ENCODE assay signal across 8 cellular contexts in the genomic region with DNA sequence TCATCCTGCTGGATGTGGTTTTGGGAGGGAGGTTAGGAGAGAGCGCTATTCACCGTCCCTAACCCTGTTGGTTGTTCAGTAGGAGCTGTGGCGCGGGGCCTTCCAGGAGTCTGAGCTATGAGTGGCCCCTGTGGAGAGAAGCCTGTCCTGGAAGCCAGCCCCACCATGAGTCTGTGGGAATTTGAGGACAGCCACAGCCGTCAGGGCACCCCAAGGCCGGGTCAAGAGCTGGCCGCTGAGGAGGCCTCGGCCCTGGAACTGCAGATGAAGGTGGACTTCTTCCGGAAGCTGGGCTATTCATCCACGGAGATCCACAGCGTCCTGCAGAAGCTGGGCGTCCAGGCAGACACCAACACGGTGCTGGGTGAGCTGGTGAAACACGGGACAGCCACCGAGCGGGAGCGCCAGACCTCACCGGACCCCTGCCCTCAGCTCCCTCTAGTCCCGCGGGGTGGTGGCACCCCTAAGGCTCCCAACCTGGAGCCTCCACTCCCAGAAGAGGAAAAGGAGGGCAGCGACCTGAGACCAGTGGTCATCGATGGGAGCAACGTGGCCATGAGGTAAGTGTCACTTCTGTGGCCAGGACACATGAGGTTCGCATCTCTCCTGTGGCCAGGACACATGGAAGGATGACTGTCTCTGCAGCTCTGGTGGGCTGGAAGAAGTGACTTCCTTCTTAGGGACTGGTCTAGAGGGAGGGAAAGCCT. TPM values are rescaled to one million over a fixed set of nuclear protein-coding genes. Genes with fewer than 3 reads are reported as not detected.
DNase-seq lines count a peak whose midpoint lies in the region; TF ChIP-seq lines count a peak whose summit lies in the region.

No MANE protein-coding gene starts in this region.

- H3K9me3 ChIP-seq in AG04450 (ENCODE audit: control insufficient read depth, insufficient read depth, low read length) (peaks cover 5% of the 10 kb centered on the region; the same call in 1 of the 2 replicates), mesodermal cell (ENCODE audit: control insufficient read depth, low read length) (no peaks in the 10 kb centered on the region)

- H3K36me3 ChIP-seq in brain microvascular endothelial cell (replicated peaks): peaks cover 42% of the 10 kb centered on the region
- peaks cover 31% of the 10 kb centered on the region for H3K36me3 ChIP-seq in mesodermal cell (ENCODE audit: control insufficient read depth, insufficient read depth, low read length)

- H3K4me3 ChIP-seq in AG04450 (ENCODE audit: low read depth, low read length) (peak overlapping the region; percentile 89), brain microvascular endothelial cell (ENCODE audit: low read depth, low read length) (peak overlapping the region; percentile 90), mesodermal cell (ENCODE audit: extremely low read depth, insufficient read depth, low read length, poor library complexity, severe bottlenecking) (peak overlapping the region; percentile 77)
- peak overlapping the region; percentile 90 for H3K4me3 ChIP-seq in Jurkat, Clone E6-1 (ENCODE audit: low read length)

- H3K27ac ChIP-seq in AG04450 (ENCODE audit: low read depth, low read length) (peak overlapping the region; percentile 39), brain microvascular endothelial cell (peak overlapping the region; percentile 93), mesodermal cell (ENCODE audit: low read depth, low read length, severe bottlenecking) (no peak overlapping the region)

- H3K4me1 ChIP-seq in mesodermal cell (ENCODE audit: control insufficient read depth, insufficient read depth, low read length, poor library complexity, severe bottlenecking): peaks cover 77% of the 10 kb centered on the region

- TF ChIP-seq CTCF in AG04450 (IDR thresholded peaks at IDR 0.05; ENCODE audit: low read depth, low read length): no peak
- no peak for TF ChIP-seq CTCF in brain microvascular endothelial cell (IDR thresholded peaks at IDR 0.05; ENCODE audit: low read depth, low read length, missing control alignments)

- POLR2A ChIA-PET in AG04450 (lab: Yijun Ruan, JAX): interaction anchor here (0.5 to 4.1 kb wide), 7 partner anchors 11 to 458 kb away, joined by 3 to 44 read pairs (median 3); partner anchors contain the start of gene YRDC

- in situ Hi-C loops in brain microvascular endothelial cell (cut with HindIII; ENCODE audit: low pct_ligation_motif_present, low sequenced_read_pairs): no loop called here

- CTCF ChIA-PET in AG04450 (lab: Charles Lee): interaction anchor here (0.6 to 6.7 kb wide), 3 partner anchors 11 to 216 kb away, joined by 3 to 74 read pairs (median 41); no protein-coding TSS in a partner anchor

- 86 to 92% methylated on average over 19 of the region's 24 CpGs for WGBS in mesodermal cell (ENCODE audit: insufficient coverage in 2 of 2), 2 experiments

- H3K27me3 ChIP-seq in AG04450 (ENCODE audit: control insufficient read depth, insufficient read depth, low read length): no peaks in the 10 kb centered on the region
- H3K27me3 ChIP-seq in brain microvascular endothelial cell (replicated peaks): no peaks in the 10 kb centered on the region

- DNase-seq in AG04450 (ENCODE audit: low read depth, low spot score) (no peak), brain microvascular endothelial cell (no peak), DMS79 (lab: John Stamatoyannopoulos, UW) (no peak), SKM-1 (lab: John Stamatoyannopoulos, UW; ENCODE audit: unreplicated experiment) (no peak), NCI-H1930 (lab: John Stamatoyannopoulos, UW) (no peak), ureter (ENCODE audit: low spot score) (no peak)
- DNase-seq in Jurkat, Clone E6-1 (ENCODE audit: low read depth, low spot score): no peak

RNA-seq across cellular contexts. Expression of gene ZC3H12A, which starts 1.2 kb away (rescaled TPM):
- 4.3 and 6.4 TPM in 2 replicates for polyA plus RNA-seq in AG04450 (2011; rRNA removed)
- 7.2 and 13.7 TPM in 2 replicates for polyA minus RNA-seq in AG04450 (2011; rRNA and poly(A)+ RNA removed)
- 8.0 TPM for polyA plus RNA-seq in Jurkat, Clone E6-1 (2012; ENCODE audit: insufficient read depth, insufficient read length)
- 7.3 TPM for polyA plus RNA-seq in mesodermal cell (2013, experiment 1 of 2)
- 5.1 TPM for polyA plus RNA-seq in mesodermal cell (2013, experiment 2 of 2)
- total RNA-seq in ureter: 56.6 TPM

RNA-seq across cellular contexts. Expression of gene MEAF6, which starts 39.0 kb away (rescaled TPM):
- 59.6 and 69.6 TPM in 2 replicates for polyA plus RNA-seq in AG04450 (2011; rRNA removed)
- 18.2 and 24.1 TPM in 2 replicates for polyA minus RNA-seq in AG04450 (2011; rRNA and poly(A)+ RNA removed)
- 104 TPM for polyA plus RNA-seq in Jurkat, Clone E6-1 (2012; ENCODE audit: insufficient read depth, insufficient read length)
- polyA plus RNA-seq in mesodermal cell (2013, experiment 1 of 2): 57.2 TPM
- 58.4 TPM for polyA plus RNA-seq in mesodermal cell (2013, experiment 2 of 2)
- 60.7 TPM for total RNA-seq in ureter
